10 cellular contexts compared by ENCODE assay signal in the genomic region with DNA sequence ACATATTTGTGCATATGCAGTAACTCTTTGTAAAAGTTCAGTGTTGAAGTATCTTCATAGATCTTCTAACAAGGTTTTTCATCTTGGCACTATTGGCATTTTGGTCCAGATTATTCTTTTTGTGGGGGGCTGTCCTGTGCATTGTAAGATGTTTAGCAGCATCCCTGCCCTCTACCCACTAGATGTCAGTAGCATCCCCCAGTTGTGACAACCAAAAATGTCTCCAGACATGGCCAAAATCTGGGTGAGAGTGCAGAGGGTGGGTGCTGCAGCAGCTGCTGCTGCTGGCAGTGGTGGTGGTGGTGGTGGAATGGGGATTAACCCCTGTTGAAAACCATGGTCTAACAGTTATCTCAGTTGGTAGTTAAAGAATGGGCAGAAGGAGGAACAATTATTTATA.
DNase-seq lines count a peak whose midpoint lies in the region; ATAC-seq and TF ChIP-seq lines count a peak whose summit lies in the region.
"Had no signal": no experiment of that assay in that cellular context is flagged by ENCODE, and none has a peak within 500 bp of the region (broad histone marks: within the 10 kb centered on the region; RNA-seq: fewer than 3 reads in every experiment).

No MANE protein-coding gene starts in this region.

- peaks cover 9% of the 10 kb centered on the region for H3K4me1 Mint-ChIP-seq in endodermal cell
- H3K4me1 Mint-ChIP-seq: CD4-positive, CD25-positive, alpha-beta regulatory T cell; immature natural killer cell had no signal

- TF ChIP-seq CTCF in AG09309 (IDR thresholded peaks at IDR 0.05; ENCODE audit: control insufficient read depth, insufficient read depth, low read depth, low read length, missing control alignments) (peak; percentile 24), endodermal cell (conservative IDR thresholded peaks at IDR 0.05) (peak; percentile 80)

- H3K4me3 ChIP-seq in AG09309 (ENCODE audit: control insufficient read depth, low read depth, low read length) (no peak overlapping the region), endodermal cell (ENCODE audit: low read length) (no peak overlapping the region)

- H3K4me3 Mint-ChIP-seq in endodermal cell = no peak overlapping the region
- H3K4me3 Mint-ChIP-seq: CD4-positive, CD25-positive, alpha-beta regulatory T cell; immature natural killer cell had no signal

- peaks cover 1% of the 10 kb centered on the region for H3K9me3 Mint-ChIP-seq in endodermal cell

- ATAC-seq in GM18868 (IDR thresholded peaks at IDR 0.05; ENCODE audit: unreplicated experiment) (peak; percentile 43), GM19324 (IDR thresholded peaks at IDR 0.05; ENCODE audit: low FRiP score, unreplicated experiment) (no peak), GM18498 (IDR thresholded peaks at IDR 0.05; ENCODE audit: unreplicated experiment) (no peak), GM19397 (IDR thresholded peaks at IDR 0.05; ENCODE audit: unreplicated experiment) (no peak), GM19023 (IDR thresholded peaks at IDR 0.05; ENCODE audit: unreplicated experiment) (no peak)

- H3K27me3 ChIP-seq in endodermal cell (ENCODE audit: control insufficient read depth, insufficient read depth, low read length, poor library complexity, severe bottlenecking) = no peaks in the 10 kb centered on the region

- no peak overlapping the region for H3K27ac ChIP-seq in endodermal cell (ENCODE audit: low read depth, low read length)

- H3K27ac Mint-ChIP-seq in endodermal cell = no peak overlapping the region
- H3K27ac Mint-ChIP-seq: CD4-positive, CD25-positive, alpha-beta regulatory T cell; immature natural killer cell had no signal

- H3K9ac ChIP-seq in endodermal cell (ENCODE audit: extremely low read depth, low read length, poor library complexity, severe bottlenecking) = no peak overlapping the region

- DNase-seq in AG09309 (ENCODE audit: low read depth) (no peak), NCI-H2171 treated with DMSO at 0.1 percent for 48 hours (lab: John Stamatoyannopoulos, UW) (peak; percentile 17), endodermal cell (peak; percentile 76)
- DNase-seq: CD4-positive, CD25-positive, alpha-beta regulatory T cell; immature natural killer cell had no signal

- no peaks in the 10 kb centered on the region for H3K36me3 ChIP-seq in endodermal cell (ENCODE audit: control insufficient read depth, insufficient read depth, low read length)

- H3K9me3 ChIP-seq in endodermal cell (ENCODE audit: control insufficient read depth, low read length) = peaks cover 4% of the 10 kb centered on the region

- H3K36me3 Mint-ChIP-seq in endodermal cell (ENCODE audit: low read depth) = no peaks in the 10 kb centered on the region
- H3K36me3 Mint-ChIP-seq: CD4-positive, CD25-positive, alpha-beta regulatory T cell; immature natural killer cell had no signal

- peaks cover 2% of the 10 kb centered on the region for H3K4me1 ChIP-seq in endodermal cell (ENCODE audit: control insufficient read depth, insufficient read depth, low read length)

- no peaks in the 10 kb centered on the region for H3K27me3 Mint-ChIP-seq in endodermal cell (ENCODE audit: insufficient read depth)
